In the genomic region with DNA sequence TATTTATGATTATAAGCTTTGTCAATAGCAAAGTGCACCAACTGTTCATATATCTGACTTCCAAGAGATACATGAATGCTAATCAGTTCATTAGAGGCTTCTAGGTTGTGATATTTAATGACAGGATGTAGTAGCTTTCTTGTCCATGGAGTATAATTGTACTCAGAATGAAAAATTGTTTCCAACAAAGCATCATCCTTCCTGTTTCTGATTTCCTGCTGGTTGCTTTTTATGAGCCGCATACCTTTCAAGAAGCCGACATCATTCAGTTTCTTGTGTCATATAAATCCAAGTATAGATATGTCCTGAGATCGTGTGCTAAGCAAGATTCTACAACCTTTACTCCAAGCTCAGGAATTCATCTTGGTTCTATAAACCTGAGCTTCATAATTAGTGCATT, we compare ENCODE assay signal across 26 cellular contexts.
"Had no signal": no experiment of that assay in that cellular context is flagged by ENCODE, and none has a peak within 500 bp of the region (broad histone marks: within the 10 kb centered on the region; RNA-seq: fewer than 3 reads in every experiment).

No MANE protein-coding gene starts in this region.

- H3K27me3 Mint-ChIP-seq: activated CD8-positive, alpha-beta T cell treated with anti-CD3 and anti-CD28 coated beads for 36 hours; activated naive CD8-positive, alpha-beta T cell; central memory CD8-positive, alpha-beta T cell; naive thymus-derived CD4-positive, alpha-beta T cell had no signal

- H3K4me3 Mint-ChIP-seq: activated CD8-positive, alpha-beta T cell treated with anti-CD3 and anti-CD28 coated beads for 36 hours; activated naive CD8-positive, alpha-beta T cell; central memory CD8-positive, alpha-beta T cell; naive thymus-derived CD4-positive, alpha-beta T cell; neural crest cell; WTC11 had no signal

- H3K36me3 ChIP-seq: heart left ventricle, sigmoid colon, tibial nerve had no signal

- ATAC-seq: activated CD8-positive, alpha-beta T cell treated with anti-CD3 and anti-CD28 coated beads for 36 hours; foreskin keratinocyte; heart left ventricle; left ventricle myocardium superior; naive thymus-derived CD4-positive, alpha-beta T cell; psoas muscle; WTC11 had no signal

- H3K27ac ChIP-seq: dorsolateral prefrontal cortex, foreskin keratinocyte, heart left ventricle, parathyroid adenoma, psoas muscle, sigmoid colon, tibial nerve had no signal

- H3K9me3 ChIP-seq: heart left ventricle, psoas muscle, sigmoid colon, tibial nerve had no signal

- H3K9me3 Mint-ChIP-seq: activated CD8-positive, alpha-beta T cell treated with anti-CD3 and anti-CD28 coated beads for 36 hours; central memory CD8-positive, alpha-beta T cell; naive thymus-derived CD4-positive, alpha-beta T cell; neural crest cell; WTC11 had no signal

- H3K27ac Mint-ChIP-seq: activated CD8-positive, alpha-beta T cell treated with anti-CD3 and anti-CD28 coated beads for 36 hours; activated naive CD8-positive, alpha-beta T cell; naive thymus-derived CD4-positive, alpha-beta T cell; WTC11 had no signal

- H3K4me3 ChIP-seq: dorsolateral prefrontal cortex, heart left ventricle, psoas muscle, sigmoid colon, smooth muscle cell, tibial nerve had no signal

- DNase-seq: activated CD4-positive, alpha-beta T cell treated with anti-CD3 and anti-CD28 coated beads for 1 hour; activated CD4-positive, alpha-beta T cell treated with anti-CD3 and anti-CD28 coated beads, Interleukin-2, amount 50 U/mL, for 1 hour; activated CD8-positive, alpha-beta T cell treated with anti-CD3 and anti-CD28 coated beads for 36 hours; activated naive CD4-positive, alpha-beta T cell; activated T-cell treated with anti-CD3 and anti-CD28 coated beads, Interleukin-2, amount 50 U/mL, for 48 hours; anterior cingulate cortex; dorsolateral prefrontal cortex; effector memory CD4-positive, alpha-beta T cell; foreskin keratinocyte; heart left ventricle; left ventricle myocardium superior; mammary epithelial cell; naive thymus-derived CD4-positive, alpha-beta T cell; occipital lobe; psoas muscle; sigmoid colon; stimulated activated CD4-positive, alpha-beta T cell treated with anti-CD3 and anti-CD28 coated beads, Interleukin-15, amount 100 ng/mL, for 24 hours; stimulated activated CD4-positive, alpha-beta T cell treated with anti-CD3 and anti-CD28 coated beads, Interleukin-2, amount 100 ng/mL, for 24 hours; stimulated activated naive CD4-positive, alpha-beta T cell treated with Interleukin-2 at 50 U/mL for 16 hours had no signal

- H3K36me3 Mint-ChIP-seq: activated naive CD8-positive, alpha-beta T cell; naive thymus-derived CD4-positive, alpha-beta T cell; WTC11 had no signal

- H3K4me1 ChIP-seq: foreskin keratinocyte, heart left ventricle, parathyroid adenoma, psoas muscle, sigmoid colon, tibial nerve had no signal

- H3K4me1 Mint-ChIP-seq: central memory CD8-positive, alpha-beta T cell; neural crest cell had no signal

- H3K27me3 ChIP-seq: dorsolateral prefrontal cortex, foreskin keratinocyte, heart left ventricle, sigmoid colon, tibial nerve had no signal
